ENCODE assay signal across 8 cellular contexts in genomic region chr15:78148392-78149067, GRCh38.
DNase-seq lines count a peak whose midpoint lies in the region; ATAC-seq and TF ChIP-seq lines count a peak whose summit lies in the region.

No MANE protein-coding gene starts in this region.

- H3K27me3 ChIP-seq in HAP-1 (ENCODE audit: low read depth), result no peaks in the 10 kb centered on the region

- H3K36me3 Mint-ChIP-seq in activated naive CD8-positive, alpha-beta T cell treated with anti-CD3 and anti-CD28 coated beads, Interleukin-2, amount 50 U/mL, for 24 hours (ENCODE audit: low read depth), result peaks cover 16% of the 10 kb centered on the region
- peaks cover 3% of the 10 kb centered on the region for H3K36me3 Mint-ChIP-seq in memory B cell

- no peaks in the 10 kb centered on the region for H3K27me3 Mint-ChIP-seq in activated naive CD8-positive, alpha-beta T cell treated with anti-CD3 and anti-CD28 coated beads, Interleukin-2, amount 50 U/mL, for 24 hours
- no peaks in the 10 kb centered on the region for H3K27me3 Mint-ChIP-seq in memory B cell

- DNase-seq in HAP-1 (ENCODE audit: low spot score in 2 of 2) (peak in 1 of 2 experiments; percentile 44), memory B cell (ENCODE audit: low spot score in 2 of 2) (no peak), NCI-H187 (lab: John Stamatoyannopoulos, UW) (no peak), HK-2 (ENCODE audit: unreplicated experiment) (no peak), NCI-H226 (no peak)
- no peak for DNase-seq in activated naive CD8-positive, alpha-beta T cell treated with anti-CD3 and anti-CD28 coated beads, Interleukin-2, amount 50 U/mL, for 24 hours
- DNase-seq in activated CD4-positive, alpha-beta T cell treated with anti-CD3 and anti-CD28 coated beads for 4 hours, result no peak

- peak overlapping the region; percentile 90 for H3K27ac Mint-ChIP-seq in activated naive CD8-positive, alpha-beta T cell treated with anti-CD3 and anti-CD28 coated beads, Interleukin-2, amount 50 U/mL, for 24 hours
- H3K27ac Mint-ChIP-seq in memory B cell, result peak overlapping the region; percentile 90

- H3K27ac ChIP-seq in C4-2B, result peak overlapping the region; percentile 87

- H3K9me3 ChIP-seq in HAP-1, result no peaks in the 10 kb centered on the region

- ATAC-seq in activated naive CD8-positive, alpha-beta T cell treated with anti-CD3 and anti-CD28 coated beads, Interleukin-2, amount 50 U/mL, for 24 hours, result peak; percentile 6
- ATAC-seq in memory B cell (ENCODE audit: low read depth), result peak; percentile 5

- in situ Hi-C loops in HAP-1 (cut with MboI; ENCODE audit: low sequenced_read_pairs), result no loop called here

- H3K4me3 ChIP-seq in HAP-1, result peak overlapping the region; percentile 57

- no peak for TF ChIP-seq CTCF in C4-2B (conservative IDR thresholded peaks at IDR 0.05)

- no peaks in the 10 kb centered on the region for H3K9me3 Mint-ChIP-seq in activated naive CD8-positive, alpha-beta T cell treated with anti-CD3 and anti-CD28 coated beads, Interleukin-2, amount 50 U/mL, for 24 hours
- no peaks in the 10 kb centered on the region for H3K9me3 Mint-ChIP-seq in memory B cell

- peak overlapping the region; percentile 87 for H3K4me3 Mint-ChIP-seq in activated naive CD8-positive, alpha-beta T cell treated with anti-CD3 and anti-CD28 coated beads, Interleukin-2, amount 50 U/mL, for 24 hours
- H3K4me3 Mint-ChIP-seq in memory B cell, result peak overlapping the region; percentile 93

- H3K4me1 Mint-ChIP-seq in activated naive CD8-positive, alpha-beta T cell treated with anti-CD3 and anti-CD28 coated beads, Interleukin-2, amount 50 U/mL, for 24 hours, result peaks cover 46% of the 10 kb centered on the region
- H3K4me1 Mint-ChIP-seq in memory B cell, result peaks cover 27% of the 10 kb centered on the region

- no peaks in the 10 kb centered on the region; the same call in 1 of the 2 replicates for H3K36me3 ChIP-seq in HAP-1 (replicated peaks)

- H3K4me1 ChIP-seq in HAP-1, result peaks cover 16% of the 10 kb centered on the region
